Comparison of ENCODE assay signal across 38 cellular contexts in the genomic region with DNA sequence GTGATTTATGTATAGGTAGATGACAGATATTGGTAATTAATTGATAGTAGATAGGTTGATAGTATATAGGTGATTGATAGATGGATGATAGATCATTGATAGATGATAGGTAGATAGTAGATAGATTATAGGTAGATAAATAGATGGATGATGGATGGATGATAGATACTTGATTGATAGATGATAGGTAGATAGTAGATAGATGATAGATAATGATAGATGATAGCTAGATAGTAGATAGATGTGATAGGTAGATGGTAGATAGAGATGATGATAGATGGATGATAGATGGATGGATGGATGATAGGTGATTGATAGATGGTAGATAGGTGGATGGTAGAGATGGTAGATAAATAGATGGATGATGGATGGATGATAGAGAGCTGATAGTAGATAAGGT.
"Had no signal": no experiment of that assay in that cellular context is flagged by ENCODE, and none has a peak within 500 bp of the region (broad histone marks: within the 10 kb centered on the region; RNA-seq: fewer than 3 reads in every experiment).

No MANE protein-coding gene starts in this region.

- H3K27ac Mint-ChIP-seq: activated B cell treated with CpG ODN at 0.5 μM for 24 hours; activated CD4-positive, alpha-beta memory T cell treated with anti-CD3 and anti-CD28 coated beads for 36 hours; activated CD4-positive, alpha-beta T cell treated with anti-CD3 and anti-CD28 coated beads, Interleukin-2, amount 10 ng/mL, durations not matched to agents 24 days and 14 days; activated CD8-positive, alpha-beta T cell treated with anti-CD3 and anti-CD28 coated beads for 36 hours; activated naive CD4-positive, alpha-beta T cell treated with anti-CD3 and anti-CD28 coated beads for 36 hours; activated naive CD4-positive, alpha-beta T cell treated with anti-CD3 and anti-CD28 coated beads, Interleukin-2, amount 50 U/mL, for 72 hours; activated naive CD8-positive, alpha-beta T cell treated with anti-CD3 and anti-CD28 coated beads for 36 hours; activated T-cell treated with anti-CD3 and anti-CD28 coated beads, Interleukin-2, amount 50 U/mL, for 72 hours; activated T-helper 1 cell treated with anti-CD3 and anti-CD28 coated beads, Interleukin-12 subunit alpha, Interleukin-12 subunit beta, Interleukin-2, Interleukin-4 antibody, amounts not matched to agents 30 ng/mL and 10 ng/mL and 1 ng/mL, durations not matched to agents 14 hours and 24 hours and 36 hours; activated T-helper 17 cell treated with anti-CD3 and anti-CD28 coated beads, Interleukin-2, amount 50 U/mL, for 72 hours; brain; T-helper 1 cell treated with Interleukin-12 subunit alpha and Interleukin-12 subunit beta and Interleukin-4 antibody, amounts not matched to agents 30 μg/mL and 1 μg/mL, for 36 hours; T-helper 2 cell treated with Interferon-gamma antibody and Interleukin-4, amounts not matched to agents 5 μg/mL and 100 μg/mL, for 36 hours had no signal

- H3K4me1 ChIP-seq: ascending aorta had no signal

- ATAC-seq: activated CD8-positive, alpha-beta T cell treated with anti-CD3 and anti-CD28 coated beads for 36 hours; activated naive CD4-positive, alpha-beta T cell treated with anti-CD3 and anti-CD28 coated beads, Interleukin-2, amount 50 U/mL, for 72 hours; activated T-cell treated with anti-CD3 and anti-CD28 coated beads, Interleukin-2, amount 50 U/mL, for 4 hours; activated T-cell treated with anti-CD3 and anti-CD28 coated beads, Interleukin-2, amount 50 U/mL, for 72 hours; activated T-helper 17 cell treated with anti-CD3 and anti-CD28 coated beads, Interleukin-2, amount 50 U/mL, for 72 hours had no signal

- H3K36me3 ChIP-seq: ascending aorta, cardiac muscle cell had no signal

- H3K27ac ChIP-seq: ascending aorta, cardiac muscle cell, VCaP had no signal

- DNase-seq: activated B cell treated with CpG ODN at 0.5 μM for 24 hours; activated CD4-positive, alpha-beta memory T cell treated with anti-CD3 and anti-CD28 coated beads for 36 hours; activated CD4-positive, alpha-beta T cell treated with anti-CD3 and anti-CD28 coated beads for 4 hours; activated CD4-positive, alpha-beta T cell treated with anti-CD3 and anti-CD28 coated beads, Interleukin-2, amount 10 ng/mL, durations not matched to agents 24 days and 14 days; activated CD4-positive, alpha-beta T cell treated with anti-CD3 and anti-CD28 coated beads, Interleukin-2, amount 50 U/mL, for 1 hour; activated CD4-positive, alpha-beta T cell treated with anti-CD3 and anti-CD28 coated beads, Interleukin-2, amount 50 U/mL, for 4 hours; activated CD4-positive, CD25-positive, alpha-beta regulatory T cell treated with anti-CD3 and anti-CD28 coated beads, Interleukin-2, amount 50 U/mL, for 72 hours; activated CD8-positive, alpha-beta memory T cell treated with anti-CD3 and anti-CD28 coated beads, Interleukin-2, amount 50 U/mL, for 4 hours; activated CD8-positive, alpha-beta T cell treated with anti-CD3 and anti-CD28 coated beads for 36 hours; activated effector memory CD4-positive, alpha-beta T cell treated with anti-CD3 and anti-CD28 coated beads, Interleukin-2, amount 50 U/mL, for 16 hours; activated gamma-delta T cell treated with Interleukin-2 at 50 U/mL for 16 hours; activated naive CD4-positive, alpha-beta T cell; activated naive CD4-positive, alpha-beta T cell treated with anti-CD3 and anti-CD28 coated beads for 36 hours; activated naive CD4-positive, alpha-beta T cell treated with anti-CD3 and anti-CD28 coated beads, Interleukin-2, amount 50 U/mL, for 16 hours; activated naive CD8-positive, alpha-beta T cell treated with anti-CD3 and anti-CD28 coated beads for 36 hours; activated T-cell treated with anti-CD3 and anti-CD28 coated beads for 4 hours; activated T-cell treated with anti-CD3 and anti-CD28 coated beads, Interleukin-2, amount 50 U/mL, for 1 hour; activated T-cell treated with anti-CD3 and anti-CD28 coated beads, Interleukin-2, amount 50 U/mL, for 4 hours; activated T-cell treated with anti-CD3 and anti-CD28 coated beads, Interleukin-2, amount 50 U/mL, for 72 hours; amygdala; anterior cingulate cortex; caudate nucleus; cerebellar nuclear complex; T-helper 1 cell; T-helper 2 cell; T-helper 9 cell had no signal

- H3K4me3 Mint-ChIP-seq: activated B cell treated with CpG ODN at 0.5 μM for 24 hours; activated CD4-positive, alpha-beta memory T cell treated with anti-CD3 and anti-CD28 coated beads for 36 hours; activated CD4-positive, alpha-beta T cell treated with anti-CD3 and anti-CD28 coated beads, Interleukin-2, amount 10 ng/mL, durations not matched to agents 24 days and 14 days; activated CD8-positive, alpha-beta T cell treated with anti-CD3 and anti-CD28 coated beads for 36 hours; activated naive CD4-positive, alpha-beta T cell treated with anti-CD3 and anti-CD28 coated beads for 36 hours; activated naive CD8-positive, alpha-beta T cell treated with anti-CD3 and anti-CD28 coated beads for 36 hours; activated T-cell treated with anti-CD3 and anti-CD28 coated beads, Interleukin-2, amount 50 U/mL, for 4 hours; activated T-cell treated with anti-CD3 and anti-CD28 coated beads, Interleukin-2, amount 50 U/mL, for 72 hours; activated T-helper 1 cell treated with anti-CD3 and anti-CD28 coated beads, Interleukin-12 subunit alpha, Interleukin-12 subunit beta, Interleukin-2, Interleukin-4 antibody, amounts not matched to agents 30 ng/mL and 10 ng/mL and 1 ng/mL, durations not matched to agents 14 hours and 24 hours and 36 hours; activated T-helper 17 cell treated with anti-CD3 and anti-CD28 coated beads, Interleukin-2, amount 50 U/mL, for 72 hours; brain; central memory CD8-positive, alpha-beta T cell; T-helper 1 cell treated with Interleukin-12 subunit alpha and Interleukin-12 subunit beta and Interleukin-4 antibody, amounts not matched to agents 30 μg/mL and 1 μg/mL, for 36 hours; T-helper 2 cell treated with Interferon-gamma antibody and Interleukin-4, amounts not matched to agents 5 μg/mL and 100 μg/mL, for 36 hours had no signal

- H3K9me3 ChIP-seq: ascending aorta had no signal

- H3K27me3 ChIP-seq: ascending aorta had no signal

- FAIRE-seq: bronchial epithelial cell, TTC549 had no signal

- H3K4me3 ChIP-seq: ascending aorta, cardiac muscle cell had no signal

- H3K9me3 Mint-ChIP-seq: activated B cell treated with CpG ODN at 0.5 μM for 24 hours; activated CD4-positive, alpha-beta memory T cell treated with anti-CD3 and anti-CD28 coated beads for 36 hours; activated CD4-positive, alpha-beta T cell treated with anti-CD3 and anti-CD28 coated beads, Interleukin-2, amount 10 ng/mL, durations not matched to agents 24 days and 14 days; activated CD8-positive, alpha-beta T cell treated with anti-CD3 and anti-CD28 coated beads for 36 hours; activated naive CD4-positive, alpha-beta T cell treated with anti-CD3 and anti-CD28 coated beads for 36 hours; activated naive CD4-positive, alpha-beta T cell treated with anti-CD3 and anti-CD28 coated beads, Interleukin-2, amount 50 U/mL, for 72 hours; activated naive CD8-positive, alpha-beta T cell treated with anti-CD3 and anti-CD28 coated beads for 36 hours; activated T-cell treated with anti-CD3 and anti-CD28 coated beads, Interleukin-2, amount 50 U/mL, for 4 hours; activated T-cell treated with anti-CD3 and anti-CD28 coated beads, Interleukin-2, amount 50 U/mL, for 72 hours; activated T-helper 1 cell treated with anti-CD3 and anti-CD28 coated beads, Interleukin-12 subunit alpha, Interleukin-12 subunit beta, Interleukin-2, Interleukin-4 antibody, amounts not matched to agents 30 ng/mL and 10 ng/mL and 1 ng/mL, durations not matched to agents 14 hours and 24 hours and 36 hours; activated T-helper 17 cell treated with anti-CD3 and anti-CD28 coated beads, Interleukin-2, amount 50 U/mL, for 72 hours; brain; central memory CD8-positive, alpha-beta T cell; T-helper 1 cell treated with Interleukin-12 subunit alpha and Interleukin-12 subunit beta and Interleukin-4 antibody, amounts not matched to agents 30 μg/mL and 1 μg/mL, for 36 hours; T-helper 2 cell treated with Interferon-gamma antibody and Interleukin-4, amounts not matched to agents 5 μg/mL and 100 μg/mL, for 36 hours had no signal
